Comparison of ENCODE assay signal across 9 cellular contexts in the genomic region with DNA sequence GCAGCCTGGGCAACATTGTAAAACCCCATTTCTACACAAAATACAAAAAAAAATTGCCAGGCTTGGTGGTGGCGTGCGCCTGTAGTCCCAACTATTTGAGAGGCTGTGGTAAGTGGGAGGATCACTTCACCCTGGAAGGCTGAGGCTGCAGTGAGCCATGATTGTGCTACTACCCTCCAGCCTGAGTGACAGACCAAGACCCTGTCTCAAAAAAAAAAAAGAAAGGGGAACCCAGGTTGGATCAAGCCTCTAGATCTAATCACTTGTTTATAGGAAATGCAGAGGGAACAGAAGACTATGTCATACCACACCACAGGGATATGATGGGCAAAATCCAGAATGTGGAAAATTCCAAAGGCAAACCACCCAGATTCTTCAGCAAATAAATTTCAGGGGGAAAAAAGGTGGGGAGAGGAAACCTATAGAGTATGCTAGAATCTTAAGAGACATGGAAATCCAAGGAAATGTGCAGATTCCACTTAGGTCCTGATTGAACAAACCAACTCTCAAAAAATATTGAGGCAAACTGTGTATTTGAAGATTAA. TPM values are rescaled to one million over a fixed set of nuclear protein-coding genes. Genes with fewer than 3 reads are reported as not detected.
A peak's percentile ranks its signal among the peaks of the same experiment; 100 is the strongest.
DNase-seq lines count a peak whose midpoint lies in the region; ATAC-seq, FAIRE-seq and TF ChIP-seq lines count a peak whose summit lies in the region.
"Had no signal": no experiment of that assay in that cellular context is flagged by ENCODE, and none has a peak within 500 bp of the region (broad histone marks: within the 10 kb centered on the region; RNA-seq: fewer than 3 reads in every experiment).

No MANE protein-coding gene starts in this region.

- intact Hi-C loops in K562 (cut with micrococcal nuclease) = no loop called here

- CTCF ChIA-PET in K562 (lab: Yijun Ruan, JAX; ENCODE audit: low intra/inter-chr PET ratio) = no interaction called here

- no peak for FAIRE-seq in K562 (lab: Jason Lieb, UNC)

- H4K20me1 ChIP-seq in K562 (replicated peaks; ENCODE audit: control insufficient read depth, insufficient read depth, low read length) = no peaks in the 10 kb centered on the region

- no peaks in the 10 kb centered on the region for H3K36me3 ChIP-seq in K562 (ENCODE audit: control insufficient read depth, insufficient read depth, low read length)
- H3K36me3 ChIP-seq in muscle layer of colon (ENCODE audit: insufficient read depth, low read length) = no peaks in the 10 kb centered on the region

- 100% methylated on average over 2 of the region's 2 CpGs for WGBS in K562 (ENCODE audit: insufficient coverage, low coverage, missing lambda C conversion rate)

- TF ChIP-seq POLR2A in NB4 (IDR thresholded peaks at IDR 0.05; ENCODE audit: extremely low read depth, insufficient read length) (no peak), K562 (conservative IDR thresholded peaks at IDR 0.05) (no peak)

- H3K4me1 ChIP-seq in K562 (replicated peaks in 1 of 2; ENCODE audit: control insufficient read depth in 2 of 2, insufficient read depth in 2 of 2, low read length in 2 of 2) = peaks cover 43 to 49% of the 10 kb centered on the region in 2 experiments
- peaks cover 63% of the 10 kb centered on the region for H3K4me1 ChIP-seq in muscle layer of colon (ENCODE audit: insufficient read depth, low read length)

- in situ Hi-C loops in K562 (cut with MboI) = no loop called here

- ATAC-seq in K562 = no peak
- ATAC-seq in GM21367 (IDR thresholded peaks at IDR 0.05; ENCODE audit: unreplicated experiment) = no peak
- ATAC-seq: activated CD4-positive, CD25-positive, alpha-beta regulatory T cell treated with anti-CD3 and anti-CD28 coated beads, Interleukin-2, amount 50 U/mL, for 24 hours had no signal

- no peak for TF ChIP-seq EP300 in K562 (IDR thresholded peaks at IDR 0.05; ENCODE audit: low read length)

- H2AFZ ChIP-seq in K562 (ENCODE audit: low read depth, low read length) = no peak overlapping the region

- TF ChIP-seq CTCF in NB4 (IDR thresholded peaks at IDR 0.05; ENCODE audit: low read depth, low read length) (no peak), K562 (IDR thresholded peaks at IDR 0.05 in 2 of 3, conservative IDR thresholded peaks at IDR 0.05 in 1 of 3; ENCODE audit: insufficient read depth in 2 of 3, low read depth in 1 of 3, low read length in 3 of 3) (no peak)

- H3K79me2 ChIP-seq in K562 (ENCODE audit: control insufficient read depth, insufficient read depth, low read length) = peaks cover 33% of the 10 kb centered on the region

- no peaks in the 10 kb centered on the region for H3K27me3 ChIP-seq in K562 (ENCODE audit: control insufficient read depth in 2 of 2, insufficient read depth in 2 of 2, low read length in 2 of 2)
- H3K27me3 ChIP-seq in muscle layer of colon (ENCODE audit: control insufficient read depth in 1 of 2, insufficient read depth in 2 of 2, low read length in 2 of 2) = no peaks in the 10 kb centered on the region

- no peak overlapping the region for H3K9ac ChIP-seq in K562 (ENCODE audit: insufficient read depth in 1 of 2, low read depth in 2 of 2, low read length in 2 of 2)
- no peak overlapping the region for H3K9ac ChIP-seq in muscle layer of colon (ENCODE audit: low read length)

- no peak overlapping the region for H3K4me2 ChIP-seq in K562 (ENCODE audit: insufficient read depth, low read length)

- no peak overlapping the region for H3K4me3 ChIP-seq in NB4 (ENCODE audit: low read depth, low read length)
- H3K4me3 ChIP-seq in K562 = no peak overlapping the region
- H3K4me3 ChIP-seq in muscle layer of colon (ENCODE audit: low read depth in 1 of 2, low read length in 2 of 2) = no peak overlapping the region

- H3K9me3 ChIP-seq in K562 (replicated peaks; ENCODE audit: control insufficient read depth, insufficient read depth, low read depth, low read length) (no peaks in the 10 kb centered on the region), muscle layer of colon (ENCODE audit: low read length) (no peaks in the 10 kb centered on the region)

- BruUV-seq in K562 (replicated peaks; lab: Mats Ljungman, UMichigan) = no TSS peak

- H3K27ac ChIP-seq in K562 (ENCODE audit: extremely low read depth, low read depth, low read length) = peak overlapping the region; percentile 16; the same call in 1 of the 3 replicates
- peak overlapping the region; percentile 94 for H3K27ac ChIP-seq in muscle layer of colon (ENCODE audit: low read depth, low read length)
- peak overlapping the region; percentile 61 for H3K27ac ChIP-seq in temporal lobe (ENCODE audit: low read depth, low read length)

- peak; percentile 40 for DNase-seq in NB4 (ENCODE audit: low read depth)
- DNase-seq in K562 (ENCODE audit: extremely low read depth in 1 of 4, low spot score in 3 of 4) = no peak
- DNase-seq in stimulated activated CD4-positive, alpha-beta T cell treated with anti-CD3 and anti-CD28 coated beads, Interleukin-1b, Interleukin-23, amount 100 ng/mL, for 48 hours = no peak
- DNase-seq in activated CD4-positive, alpha-beta T cell treated with anti-CD3 and anti-CD28 coated beads, Interleukin-2, amount 50 U/mL, for 48 hours = no peak
- DNase-seq: NCI-H1048 had no signal

- TF ChIP-seq RAD21 in K562 (CRISPR knock-in tag; conservative IDR thresholded peaks at IDR 0.05 in 1 of 2, IDR thresholded peaks at IDR 0.05 in 1 of 2) = no peak

- POLR2A ChIA-PET in K562 (lab: Yijun Ruan, JAX) = interaction anchor here (1.5 to 26.0 kb wide), 4 partner anchors 10 to 62 kb away, joined by 6 to 2118 read pairs (median 707); a partner anchor contains a TSS

- no peaks in the 10 kb centered on the region for H3K9me1 ChIP-seq in K562 (ENCODE audit: control insufficient read depth, insufficient read depth, low read length)

TF ChIP-seq in K562, 482 proteins besides CTCF, POLR2A, EP300 and RAD21 (continues in another document):
- TF ChIP-seq ZNF384 (IDR thresholded peaks at IDR 0.05; ENCODE audit: low read depth, low read length) = peak; percentile 62; the same call in 1 of the 2 replicates
- TF ChIP-seq FOXP1 (CRISPR knock-in tag; IDR thresholded peaks at IDR 0.05) = no peak

RNA-seq across cellular contexts. Expression of a gene that starts 16.5 kb away (rescaled TPM):
- 25,088 and 54,166 TPM in 2 replicates for total RNA-seq in K562 (2011; cell fraction: chromatin; rRNA removed; ENCODE audit: low replicate concordance)
- 9,055 and 12,105 TPM in 2 replicates for total RNA-seq in K562 (2011; cell fraction: nucleolus; rRNA removed)
- 29,585 and 58,308 TPM in 2 replicates for total RNA-seq in K562 (2011; cell fraction: nucleoplasm; rRNA removed)
- 1,943 and 2,212 TPM in 2 replicates for total RNA-seq in K562 (2014; rRNA removed)
- total RNA-seq in K562 (2014; rRNA removed; fragmentation: Illumina TruSeq; extraction: Trizol) = 2,548 and 2,859 TPM in 2 replicates
- 2,437 and 2,551 TPM in 2 replicates for total RNA-seq in K562 (2015; rRNA removed; fragmentation: Illumina TruSeq; extraction: Trizol)
- 4,052 and 5,928 TPM in 2 replicates for total RNA-seq in K562 (2021)
- polyA plus RNA-seq in K562 (2011; rRNA removed) = 980 and 1,205 TPM in 2 replicates
- polyA plus RNA-seq in K562 (2011; cell fraction: cytosol; rRNA removed) = 93.6 and 371 TPM in 2 replicates
- polyA plus RNA-seq in K562 (2011; cell fraction: nucleus; rRNA removed) = 5,475 and 8,513 TPM in 2 replicates
- polyA plus RNA-seq in K562 (2012) = 1,113 and 1,346 TPM in 2 replicates
- 363 and 398 TPM in 2 replicates for polyA plus RNA-seq in K562 (2014; fragmentation: Illumina TruSeq; extraction: Trizol)
- 1,000 to 10,000 TPM; 1,606 to 8,715 TPM for polyA plus RNA-seq in K562 (2014; fragmentation: Nextera tagmentation; extraction: Ambion mirVana)
- polyA plus RNA-seq in K562 (2014; rRNA removed) = 1,666 and 2,351 TPM in 2 replicates
- 5,106 and 10,064 TPM in 2 replicates for polyA minus RNA-seq in K562 (2011; rRNA and poly(A)+ RNA removed)
- 2,869 and 5,041 TPM in 2 replicates for polyA minus RNA-seq in K562 (2011; cell fraction: cytosol; rRNA and poly(A)+ RNA removed)
- polyA minus RNA-seq in K562 (2011; cell fraction: nucleus; rRNA and poly(A)+ RNA removed) = 20,177 and 33,147 TPM in 2 replicates
- 8,183 TPM for total RNA-seq in temporal lobe

RNA-seq across cellular contexts. Expression of a gene that starts 42.5 kb away (rescaled TPM):
- 59.7 and 207 TPM in 2 replicates for total RNA-seq in K562 (2011; cell fraction: chromatin; rRNA removed; ENCODE audit: low replicate concordance)
- 125 and 130 TPM in 2 replicates for total RNA-seq in K562 (2011; cell fraction: nucleolus; rRNA removed)
- 91.0 and 98.2 TPM in 2 replicates for total RNA-seq in K562 (2011; cell fraction: nucleoplasm; rRNA removed)
- total RNA-seq in K562 (2014; rRNA removed) = 145 and 156 TPM in 2 replicates
- 14.2 and 20.2 TPM in 2 replicates for total RNA-seq in K562 (2014; rRNA removed; fragmentation: Illumina TruSeq; extraction: Trizol)
- 57.6 and 59.0 TPM in 2 replicates for total RNA-seq in K562 (2015; rRNA removed; fragmentation: Illumina TruSeq; extraction: Trizol)
- 113 and 115 TPM in 2 replicates for total RNA-seq in K562 (2021)
- polyA plus RNA-seq in K562 (2011; rRNA removed) = 55.0 and 79.2 TPM in 2 replicates
- polyA plus RNA-seq in K562 (2011; cell fraction: cytosol; rRNA removed) = 121 and 188 TPM in 2 replicates
- polyA plus RNA-seq in K562 (2011; cell fraction: nucleus; rRNA removed) = 124 and 172 TPM in 2 replicates
- polyA plus RNA-seq in K562 (2012) = 54.7 and 95.3 TPM in 2 replicates
- 76.1 and 81.3 TPM in 2 replicates for polyA plus RNA-seq in K562 (2014; fragmentation: Illumina TruSeq; extraction: Trizol)
- 1 to 10 TPM; 1.9 to 4.7 TPM for polyA plus RNA-seq in K562 (2014; fragmentation: Nextera tagmentation; extraction: Ambion mirVana)
- 96.0 and 104 TPM in 2 replicates for polyA plus RNA-seq in K562 (2014; rRNA removed)
- polyA minus RNA-seq in K562 (2011; rRNA and poly(A)+ RNA removed) = 27.0 and 42.0 TPM in 2 replicates
- 62.5 and 74.3 TPM in 2 replicates for polyA minus RNA-seq in K562 (2011; cell fraction: cytosol; rRNA and poly(A)+ RNA removed)
- polyA minus RNA-seq in K562 (2011; cell fraction: nucleus; rRNA and poly(A)+ RNA removed) = 31.2 and 38.2 TPM in 2 replicates
- 34.2 TPM for total RNA-seq in temporal lobe

RNA-seq across cellular contexts. Expression of a gene that starts 59.8 kb away (rescaled TPM):
- total RNA-seq in K562 (2011; cell fraction: chromatin; rRNA removed; ENCODE audit: low replicate concordance) = 684 and 1,510 TPM in 2 replicates
- 291 and 321 TPM in 2 replicates for total RNA-seq in K562 (2011; cell fraction: nucleolus; rRNA removed)
- 737 and 1,283 TPM in 2 replicates for total RNA-seq in K562 (2011; cell fraction: nucleoplasm; rRNA removed)
- total RNA-seq in K562 (2014; rRNA removed) (15.2 and 20.1 TPM in 2 replicates), K562 (2014; rRNA removed; fragmentation: Illumina TruSeq; extraction: Trizol) (62.8 and 76.9 TPM in 2 replicates), K562 (2015; rRNA removed; fragmentation: Illumina TruSeq; extraction: Trizol) (26.3 and 31.5 TPM in 2 replicates), K562 (2021) (129 and 208 TPM in 2 replicates), temporal lobe (8.4 TPM)
- polyA plus RNA-seq in K562 (2011; rRNA removed) (56.2 and 171 TPM in 2 replicates), K562 (2014; fragmentation: Illumina TruSeq; extraction: Trizol) (137 and 146 TPM in 2 replicates), K562 (2014; fragmentation: Nextera tagmentation; extraction: Ambion mirVana) (10 to 100 TPM; 22.8 to 30.1 TPM), K562 (2014; rRNA removed) (382 and 389 TPM in 2 replicates)
- 45.5 and 49.2 TPM in 2 replicates for polyA plus RNA-seq in K562 (2011; cell fraction: cytosol; rRNA removed)
- polyA plus RNA-seq in K562 (2011; cell fraction: nucleus; rRNA removed) = 234 and 651 TPM in 2 replicates
- polyA plus RNA-seq in K562 (2012) = 312 and 328 TPM in 2 replicates
- polyA minus RNA-seq in K562 (2011; rRNA and poly(A)+ RNA removed) = 92.6 and 137 TPM in 2 replicates
- 19.9 and 35.6 TPM in 2 replicates for polyA minus RNA-seq in K562 (2011; cell fraction: cytosol; rRNA and poly(A)+ RNA removed)
- polyA minus RNA-seq in K562 (2011; cell fraction: nucleus; rRNA and poly(A)+ RNA removed) = 168 and 220 TPM in 2 replicates

Comparison
In these comparisons a context has a peak if more than half of its experiments do, and no peak if none do; other contexts are left out.
1. H3K27ac ChIP-seq: peak in every context shown above with its lines; median percentile 94 in muscle layer of colon; 61 in temporal lobe; 16 in K562.